In genomic region chr17:73956595-73957465, GRCh38 we compare ENCODE assay signal across 8 cellular contexts.
A peak's percentile ranks its signal among the peaks of the same experiment; 100 is the strongest.
DNase-seq lines count a peak whose midpoint lies in the region; ATAC-seq and TF ChIP-seq lines count a peak whose summit lies in the region.

No MANE protein-coding gene starts in this region.

- TF ChIP-seq CTCF in VCaP (conservative IDR thresholded peaks at IDR 0.05) (peak; percentile 56), choroid plexus epithelial cell (conservative IDR thresholded peaks at IDR 0.05; ENCODE audit: low read depth, low read length) (peak; percentile 49)

- in situ Hi-C loops in G401 (cut with HindIII; ENCODE audit: low sequenced_read_pairs), result no loop called here

- peak; percentile 15 for DNase-seq in G401 (ENCODE audit: low spot score)
- peak; percentile 11 for DNase-seq in M059J (ENCODE audit: low read depth)
- DNase-seq in choroid plexus epithelial cell (ENCODE audit: low read depth), result peak; percentile 18
- peak; percentile 59 for DNase-seq in mucosa of gallbladder (ENCODE audit: low spot score)
- DNase-seq in superior temporal gyrus (ENCODE audit: extremely low spot score), result peak; percentile 87

- ATAC-seq in HG03432 (IDR thresholded peaks at IDR 0.05; ENCODE audit: unreplicated experiment), result no peak
- no peak for ATAC-seq in GM21423 (IDR thresholded peaks at IDR 0.05; ENCODE audit: unreplicated experiment)

- no peak overlapping the region for H3K27ac ChIP-seq in VCaP

- H3K4me3 ChIP-seq in choroid plexus epithelial cell (ENCODE audit: low read depth, low read length), result no peak overlapping the region

Comparison
In these comparisons a context has a peak if more than half of its experiments do, and no peak if none do; other contexts are left out.
1. DNase-seq: peak in every context shown above with its lines; median percentile 87 in superior temporal gyrus; 59 in mucosa of gallbladder; 18 in choroid plexus epithelial cell; 15 in G401; 11 in M059J.